Comparison of ENCODE assay signal across 24 cellular contexts in the genomic region with DNA sequence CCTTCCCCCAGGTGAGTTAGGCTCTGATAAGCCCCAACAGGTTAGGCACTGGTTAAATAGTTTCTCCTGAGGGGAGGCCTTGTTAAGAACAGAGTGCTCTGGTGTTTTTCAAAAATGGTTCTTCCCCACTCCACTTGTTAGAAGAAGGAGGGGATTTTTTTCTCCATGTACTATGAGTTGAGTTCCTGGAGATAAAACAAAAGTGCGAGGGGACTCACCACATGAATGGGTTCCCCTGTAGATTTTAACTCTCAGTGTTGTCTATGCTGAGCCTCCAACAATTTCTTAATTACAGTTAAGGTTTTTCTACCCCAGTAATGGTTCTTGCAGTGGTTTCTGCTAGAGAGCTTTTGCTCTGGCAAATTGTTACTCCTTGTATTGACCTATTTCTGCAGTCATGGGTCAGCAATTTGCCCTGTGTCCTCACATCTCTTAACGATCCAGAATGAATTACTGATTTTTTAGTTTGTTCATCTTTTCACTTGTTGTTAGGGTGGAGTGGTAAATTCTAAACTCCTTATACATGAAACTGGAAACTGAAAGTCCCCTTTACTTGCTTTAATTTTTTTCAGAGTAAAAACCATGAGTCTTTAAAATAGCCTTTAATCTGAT. TPM values are rescaled to one million over a fixed set of nuclear protein-coding genes. Genes with fewer than 3 reads are reported as not detected.
A peak's percentile ranks its signal among the peaks of the same experiment; 100 is the strongest.
DNase-seq lines count a peak whose midpoint lies in the region; ATAC-seq and TF ChIP-seq lines count a peak whose summit lies in the region.
"Had no signal": no experiment of that assay in that cellular context is flagged by ENCODE, and none has a peak within 500 bp of the region (broad histone marks: within the 10 kb centered on the region; RNA-seq: fewer than 3 reads in every experiment).

No MANE protein-coding gene starts in this region.

- no peaks in the 10 kb centered on the region for H3K36me3 ChIP-seq in Caco-2 (ENCODE audit: control insufficient read depth, insufficient read depth, low read length)
- H3K36me3 ChIP-seq: esophagus muscularis mucosa, neural progenitor cell, upper lobe of right lung had no signal

- peak overlapping the region; percentile 1 for H3K4me3 Mint-ChIP-seq in natural killer cell treated with Interleukin-12 subunit alpha and Interleukin-12 subunit beta and Interleukin-15 and Interleukin-18, amount 100 ng/mL, for 72 hours
- no peak overlapping the region for H3K4me3 Mint-ChIP-seq in natural killer cell
- no peak overlapping the region for H3K4me3 Mint-ChIP-seq in activated naive CD8-positive, alpha-beta T cell treated with anti-CD3 and anti-CD28 coated beads, Interleukin-2, amount 50 U/mL, for 24 hours
- H3K4me3 Mint-ChIP-seq in stimulated activated effector memory CD8-positive, alpha-beta T cell treated with anti-CD3 and anti-CD28 coated beads, Interleukin-12 subunit alpha, Interleukin-12 subunit beta, amount 100 ng/mL, for 72 hours: no peak overlapping the region
- H3K4me3 Mint-ChIP-seq in stimulated activated memory B cell treated with anti-CD40 and anti-IgM and Interleukin-4, amounts not matched to agents 10 μg/mL and 1 μg/mL and 100 μg/mL, for 72 hours: no peak overlapping the region
- no peak overlapping the region for H3K4me3 Mint-ChIP-seq in Caco-2 (ENCODE audit: unreplicated experiment)
- H3K4me3 Mint-ChIP-seq: brain; CD4-positive, alpha-beta T cell; mesothelial cell of epicardium; neural progenitor cell; T-cell had no signal

- CTCF ChIA-PET in Caco-2 (lab: Charles Lee): no interaction called here

- POLR2A ChIA-PET in Caco-2 (lab: Charles Lee): no interaction called here

- no peaks in the 10 kb centered on the region; the same call in 1 of the 2 replicates for H3K9me3 ChIP-seq in Caco-2
- H3K9me3 ChIP-seq: esophagus muscularis mucosa, upper lobe of right lung had no signal

- peaks cover 40 to 42% of the 10 kb centered on the region in 2 donors for H3K4me1 Mint-ChIP-seq in natural killer cell treated with Interleukin-12 subunit alpha and Interleukin-12 subunit beta and Interleukin-15 and Interleukin-18, amount 100 ng/mL, for 72 hours (ENCODE audit: low read depth in 2 of 2)
- peaks cover 31 to 54% of the 10 kb centered on the region in 2 donors for H3K4me1 Mint-ChIP-seq in natural killer cell
- H3K4me1 Mint-ChIP-seq in activated naive CD8-positive, alpha-beta T cell treated with anti-CD3 and anti-CD28 coated beads, Interleukin-2, amount 50 U/mL, for 24 hours: peaks cover 36% of the 10 kb centered on the region
- H3K4me1 Mint-ChIP-seq in stimulated activated effector memory CD8-positive, alpha-beta T cell treated with anti-CD3 and anti-CD28 coated beads, Interleukin-12 subunit alpha, Interleukin-12 subunit beta, amount 100 ng/mL, for 72 hours: peaks cover 62% of the 10 kb centered on the region
- H3K4me1 Mint-ChIP-seq in stimulated activated memory B cell treated with anti-CD40 and anti-IgM and Interleukin-4, amounts not matched to agents 10 μg/mL and 1 μg/mL and 100 μg/mL, for 72 hours: peaks cover 60% of the 10 kb centered on the region
- H3K4me1 Mint-ChIP-seq in Caco-2 (ENCODE audit: low read depth, unreplicated experiment): peaks cover 15% of the 10 kb centered on the region
- H3K4me1 Mint-ChIP-seq: neural progenitor cell had no signal

- no peak for DNase-seq in natural killer cell treated with Interleukin-12 subunit alpha and Interleukin-12 subunit beta and Interleukin-15 and Interleukin-18, amount 100 ng/mL, for 72 hours (ENCODE audit: low spot score)
- no peak for DNase-seq in natural killer cell
- no peak for DNase-seq in activated naive CD8-positive, alpha-beta T cell treated with anti-CD3 and anti-CD28 coated beads, Interleukin-2, amount 50 U/mL, for 24 hours
- DNase-seq in stimulated activated effector memory CD8-positive, alpha-beta T cell treated with anti-CD3 and anti-CD28 coated beads, Interleukin-12 subunit alpha, Interleukin-12 subunit beta, amount 100 ng/mL, for 72 hours (ENCODE audit: low spot score in 2 of 2): no peak
- no peak for DNase-seq in left colon
- DNase-seq in Caco-2: no peak
- DNase-seq: activated CD4-positive, alpha-beta T cell treated with anti-CD3 and anti-CD28 coated beads, Interleukin-2, amount 50 U/mL, for 1 hour; CD4-positive, alpha-beta T cell; effector memory CD4-positive, alpha-beta T cell; kidney glomerular epithelial cell; NCI-H1930; NCI-H345; NCI-H82; SIG-M5; stimulated activated CD4-positive, alpha-beta T cell treated with anti-CD3 and anti-CD28 coated beads, Interleukin-2, amount 100 ng/mL, for 48 hours; T-cell; upper lobe of right lung had no signal

- no peak overlapping the region for H3K27ac Mint-ChIP-seq in natural killer cell treated with Interleukin-12 subunit alpha and Interleukin-12 subunit beta and Interleukin-15 and Interleukin-18, amount 100 ng/mL, for 72 hours
- peak overlapping the region in 1 of 2 donors; percentile 5 for H3K27ac Mint-ChIP-seq in natural killer cell
- H3K27ac Mint-ChIP-seq in activated naive CD8-positive, alpha-beta T cell treated with anti-CD3 and anti-CD28 coated beads, Interleukin-2, amount 50 U/mL, for 24 hours: peak overlapping the region; percentile 25
- peak overlapping the region; percentile 24 for H3K27ac Mint-ChIP-seq in stimulated activated effector memory CD8-positive, alpha-beta T cell treated with anti-CD3 and anti-CD28 coated beads, Interleukin-12 subunit alpha, Interleukin-12 subunit beta, amount 100 ng/mL, for 72 hours
- H3K27ac Mint-ChIP-seq in stimulated activated memory B cell treated with anti-CD40 and anti-IgM and Interleukin-4, amounts not matched to agents 10 μg/mL and 1 μg/mL and 100 μg/mL, for 72 hours: no peak overlapping the region
- H3K27ac Mint-ChIP-seq in Caco-2 (ENCODE audit: unreplicated experiment): no peak overlapping the region
- H3K27ac Mint-ChIP-seq: brain; CD4-positive, alpha-beta T cell; mesothelial cell of epicardium; neural progenitor cell; T-cell had no signal

- no peaks in the 10 kb centered on the region for H3K36me3 Mint-ChIP-seq in natural killer cell treated with Interleukin-12 subunit alpha and Interleukin-12 subunit beta and Interleukin-15 and Interleukin-18, amount 100 ng/mL, for 72 hours
- H3K36me3 Mint-ChIP-seq in natural killer cell (no peaks in the 10 kb centered on the region), Caco-2 (ENCODE audit: insufficient read depth, unreplicated experiment) (no peaks in the 10 kb centered on the region)
- H3K36me3 Mint-ChIP-seq in activated naive CD8-positive, alpha-beta T cell treated with anti-CD3 and anti-CD28 coated beads, Interleukin-2, amount 50 U/mL, for 24 hours (ENCODE audit: low read depth): peaks cover 19% of the 10 kb centered on the region
- no peaks in the 10 kb centered on the region for H3K36me3 Mint-ChIP-seq in stimulated activated effector memory CD8-positive, alpha-beta T cell treated with anti-CD3 and anti-CD28 coated beads, Interleukin-12 subunit alpha, Interleukin-12 subunit beta, amount 100 ng/mL, for 72 hours
- H3K36me3 Mint-ChIP-seq in stimulated activated memory B cell treated with anti-CD40 and anti-IgM and Interleukin-4, amounts not matched to agents 10 μg/mL and 1 μg/mL and 100 μg/mL, for 72 hours: peaks cover 42% of the 10 kb centered on the region

- intact Hi-C loops in natural killer cell (cut with micrococcal nuclease) (no loop called here), left colon (cut with DNase I, micrococcal nuclease) (no loop called here), Caco-2 (cut with micrococcal nuclease; ENCODE audit: unreplicated experiment) (no loop called here)

- peaks cover 12% of the 10 kb centered on the region for H3K4me1 ChIP-seq in Caco-2
- H3K4me1 ChIP-seq: neural progenitor cell, upper lobe of right lung had no signal

- H3K27me3 ChIP-seq in Caco-2 (replicated peaks; ENCODE audit: control insufficient read depth, insufficient read depth, low read length): no peaks in the 10 kb centered on the region
- H3K27me3 ChIP-seq: esophagus muscularis mucosa, neural progenitor cell, upper lobe of right lung had no signal

- no peaks in the 10 kb centered on the region for H3K27me3 Mint-ChIP-seq in natural killer cell treated with Interleukin-12 subunit alpha and Interleukin-12 subunit beta and Interleukin-15 and Interleukin-18, amount 100 ng/mL, for 72 hours
- H3K27me3 Mint-ChIP-seq in natural killer cell (ENCODE audit: low read depth in 2 of 2) (no peaks in the 10 kb centered on the region), Caco-2 (ENCODE audit: insufficient read depth, unreplicated experiment) (no peaks in the 10 kb centered on the region)
- H3K27me3 Mint-ChIP-seq in activated naive CD8-positive, alpha-beta T cell treated with anti-CD3 and anti-CD28 coated beads, Interleukin-2, amount 50 U/mL, for 24 hours: no peaks in the 10 kb centered on the region
- H3K27me3 Mint-ChIP-seq in stimulated activated memory B cell treated with anti-CD40 and anti-IgM and Interleukin-4, amounts not matched to agents 10 μg/mL and 1 μg/mL and 100 μg/mL, for 72 hours: no peaks in the 10 kb centered on the region
- H3K27me3 Mint-ChIP-seq: brain; CD4-positive, alpha-beta T cell; T-cell had no signal

- no peaks in the 10 kb centered on the region for H3K9me3 Mint-ChIP-seq in natural killer cell treated with Interleukin-12 subunit alpha and Interleukin-12 subunit beta and Interleukin-15 and Interleukin-18, amount 100 ng/mL, for 72 hours
- H3K9me3 Mint-ChIP-seq in natural killer cell: no peaks in the 10 kb centered on the region
- peaks cover 5% of the 10 kb centered on the region for H3K9me3 Mint-ChIP-seq in activated naive CD8-positive, alpha-beta T cell treated with anti-CD3 and anti-CD28 coated beads, Interleukin-2, amount 50 U/mL, for 24 hours
- no peaks in the 10 kb centered on the region for H3K9me3 Mint-ChIP-seq in stimulated activated effector memory CD8-positive, alpha-beta T cell treated with anti-CD3 and anti-CD28 coated beads, Interleukin-12 subunit alpha, Interleukin-12 subunit beta, amount 100 ng/mL, for 72 hours
- peaks cover 3% of the 10 kb centered on the region for H3K9me3 Mint-ChIP-seq in stimulated activated memory B cell treated with anti-CD40 and anti-IgM and Interleukin-4, amounts not matched to agents 10 μg/mL and 1 μg/mL and 100 μg/mL, for 72 hours
- no peaks in the 10 kb centered on the region for H3K9me3 Mint-ChIP-seq in Caco-2 (ENCODE audit: unreplicated experiment)
- H3K9me3 Mint-ChIP-seq: CD4-positive, alpha-beta T cell had no signal

- ATAC-seq in natural killer cell treated with Interleukin-12 subunit alpha and Interleukin-12 subunit beta and Interleukin-15 and Interleukin-18, amount 100 ng/mL, for 72 hours: no peak
- ATAC-seq in natural killer cell: no peak
- peak; percentile 41 for ATAC-seq in GM21723 (IDR thresholded peaks at IDR 0.05; ENCODE audit: unreplicated experiment)
- ATAC-seq in activated naive CD8-positive, alpha-beta T cell treated with anti-CD3 and anti-CD28 coated beads, Interleukin-2, amount 50 U/mL, for 24 hours: no peak
- no peak for ATAC-seq in stimulated activated effector memory CD8-positive, alpha-beta T cell treated with anti-CD3 and anti-CD28 coated beads, Interleukin-12 subunit alpha, Interleukin-12 subunit beta, amount 100 ng/mL, for 72 hours
- no peak for ATAC-seq in left colon
- ATAC-seq in stimulated activated memory B cell treated with anti-CD40 and anti-IgM and Interleukin-4, amounts not matched to agents 10 μg/mL and 1 μg/mL and 100 μg/mL, for 72 hours: no peak
- ATAC-seq: upper lobe of right lung had no signal

- no peak for TF ChIP-seq CTCF in natural killer cell (IDR thresholded peaks at IDR 0.05)
- no peak for TF ChIP-seq CTCF in Caco-2 (IDR thresholded peaks at IDR 0.05; ENCODE audit: insufficient read depth in 1 of 2, low read depth in 1 of 2, low read length in 1 of 2, severe bottlenecking in 1 of 2, unreplicated experiment in 1 of 2)

- no TSS peak for BruUV-seq in Caco-2 (replicated peaks; lab: Mats Ljungman, UMichigan)

- no peak overlapping the region for H3K4me3 ChIP-seq in Caco-2 (ENCODE audit: low read depth, low read length)
- H3K4me3 ChIP-seq: esophagus muscularis mucosa, neural progenitor cell, skin epidermis, upper lobe of right lung had no signal

RNA-seq across cellular contexts. Expression of gene SCAMP1, which starts 44.4 kb away (rescaled TPM):
- total RNA-seq in natural killer cell treated with Interleukin-12 subunit alpha and Interleukin-12 subunit beta and Interleukin-15 and Interleukin-18, amount 100 ng/mL, for 72 hours: 10 to 100 TPM; 11.9 to 21.1 TPM
- total RNA-seq in natural killer cell: 10 to 100 TPM; 19.9 to 27.1 (median 20.5) TPM
- total RNA-seq in left colon: 10 to 100 TPM; 33.2 to 38.5 TPM
- total RNA-seq in Caco-2 (2022): 21.3 and 23.6 TPM in 2 replicates

Comparison
In these comparisons a context has a peak if more than half of its experiments do, and no peak if none do; other contexts are left out.
1. H3K27ac Mint-ChIP-seq: peak in activated naive CD8-positive, alpha-beta T cell treated with anti-CD3 and anti-CD28 coated beads, Interleukin-2, amount 50 U/mL, for 24 hours (single experiment) and stimulated activated effector memory CD8-positive, alpha-beta T cell treated with anti-CD3 and anti-CD28 coated beads, Interleukin-12 subunit alpha, Interleukin-12 subunit beta, amount 100 ng/mL, for 72 hours (single experiment); none in natural killer cell treated with Interleukin-12 subunit alpha and Interleukin-12 subunit beta and Interleukin-15 and Interleukin-18, amount 100 ng/mL, for 72 hours (0 of 2), stimulated activated memory B cell treated with anti-CD40 and anti-IgM and Interleukin-4, amounts not matched to agents 10 μg/mL and 1 μg/mL and 100 μg/mL, for 72 hours (single experiment) and Caco-2 (single experiment).